3 cellular contexts compared by ENCODE assay signal in genomic region chr13:61109741-61110140, GRCh38.
"Had no signal": no experiment of that assay in that cellular context is flagged by ENCODE, and none has a peak within 500 bp of the region (broad histone marks: within the 10 kb centered on the region; RNA-seq: fewer than 3 reads in every experiment).

No MANE protein-coding gene starts in this region.

- DNase-seq: GDM1, GF-D8 had no signal

- H3K4me3 ChIP-seq: GM12878 had no signal
